ENCODE assay signal across 1 cellular context in the genomic region with DNA sequence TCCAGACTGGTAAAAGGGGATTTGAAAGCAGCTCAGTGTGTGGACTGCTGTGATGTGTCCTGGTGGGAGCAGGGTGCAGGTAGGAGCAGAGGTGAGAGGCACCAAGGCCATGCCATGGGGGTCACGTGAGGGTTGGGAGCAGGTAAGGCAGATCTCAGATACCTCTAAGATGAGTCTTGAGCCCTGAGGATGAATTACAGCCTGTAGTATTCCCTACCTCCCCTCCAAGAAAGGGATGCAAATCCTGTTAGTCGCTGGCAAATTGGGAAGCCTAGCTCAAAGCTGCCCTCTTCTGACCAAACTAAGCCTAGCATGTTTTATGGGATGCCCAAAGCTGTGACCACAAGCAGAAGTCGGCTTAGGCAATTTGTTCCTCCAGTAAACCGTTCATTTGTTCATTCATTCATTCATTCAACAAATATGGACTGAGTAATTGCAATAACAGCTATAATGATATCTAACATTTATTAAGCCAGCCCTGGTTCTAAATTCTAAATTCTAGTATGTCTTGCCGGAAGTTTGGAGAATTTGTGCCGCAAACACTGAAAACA.
TF ChIP-seq lines count a peak whose summit lies in the region.

No MANE protein-coding gene starts in this region.

TF ChIP-seq in HepG2, 621 proteins besides CTCF, POLR2A, EP300 and RAD21 (continued from another document):
- TF ChIP-seq GMEB1 (CRISPR knock-in tag; IDR thresholded peaks at IDR 0.05; ENCODE audit: borderline replicate concordance) (no peak), FOSL2 (CRISPR knock-in tag; IDR thresholded peaks at IDR 0.05) (0 out of 2 replicates have a peak, but pooled peaks have one; percentile 38), ZNF614 (CRISPR knock-in tag; IDR thresholded peaks at IDR 0.05; ENCODE audit: borderline replicate concordance) (peak; percentile 61; the same call in 1 of the 2 replicates), ZSCAN31 (CRISPR knock-in tag; IDR thresholded peaks at IDR 0.05; ENCODE audit: low read depth) (no peak), KLF16 (CRISPR knock-in tag; IDR thresholded peaks at IDR 0.05) (0 out of 4 replicates have a peak, but pooled peaks of 1 of the 2 experiments have one; percentile 30)
- TF ChIP-seq, protein P1, sequence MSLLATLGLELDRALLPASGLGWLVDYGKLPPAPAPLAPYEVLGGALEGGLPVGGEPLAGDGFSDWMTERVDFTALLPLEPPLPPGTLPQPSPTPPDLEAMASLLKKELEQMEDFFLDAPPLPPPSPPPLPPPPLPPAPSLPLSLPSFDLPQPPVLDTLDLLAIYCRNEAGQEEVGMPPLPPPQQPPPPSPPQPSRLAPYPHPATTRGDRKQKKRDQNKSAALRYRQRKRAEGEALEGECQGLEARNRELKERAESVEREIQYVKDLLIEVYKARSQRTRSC (CRISPR knock-in tag; IDR thresholded peaks at IDR 0.05; ENCODE audit: low read depth), result no peak
